21 cellular contexts compared by ENCODE assay signal in the genomic region with DNA sequence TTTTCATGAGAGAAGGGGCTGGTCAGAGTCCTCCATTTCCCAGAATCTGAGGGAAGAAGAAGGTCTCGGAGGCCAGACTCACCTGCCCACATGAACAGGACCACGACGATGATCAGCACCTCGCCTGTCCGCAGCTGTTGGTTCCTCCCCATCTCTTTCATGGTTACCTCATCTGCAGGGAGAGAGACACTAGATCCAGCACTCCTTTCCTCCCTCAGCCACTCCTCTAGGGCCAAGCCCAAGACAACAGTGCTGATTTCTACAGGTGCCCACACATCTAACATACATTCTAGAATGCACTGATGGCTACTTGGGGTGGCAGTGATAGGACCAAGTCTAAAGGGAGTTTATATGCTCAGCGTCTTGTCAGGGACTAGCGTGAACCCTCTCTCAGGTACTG. TPM values are rescaled to one million over a fixed set of nuclear protein-coding genes. Genes with fewer than 3 reads are reported as not detected.
DNase-seq lines count a peak whose midpoint lies in the region; ATAC-seq and TF ChIP-seq lines count a peak whose summit lies in the region.
"Had no signal": no experiment of that assay in that cellular context is flagged by ENCODE, and none has a peak within 500 bp of the region (broad histone marks: within the 10 kb centered on the region; RNA-seq: fewer than 3 reads in every experiment).

No MANE protein-coding gene starts in this region.

- H3K9ac ChIP-seq in trophoblast cell (ENCODE audit: low read length), result no peak overlapping the region
- H3K9ac ChIP-seq: BLaER1 treated with 17β-estradiol and CSF1 and Interleukin-3, amounts not matched to agents 10 nM and 100 nM; GM23248 had no signal

- H4K8ac ChIP-seq in trophoblast cell (ENCODE audit: low read depth, low read length), result no peak overlapping the region

- no peak overlapping the region for H3K23ac ChIP-seq in trophoblast cell (ENCODE audit: low read length)

- H4K20me1 ChIP-seq in osteoblast (ENCODE audit: insufficient read depth, low read length), result no peaks in the 10 kb centered on the region

- H3K4me3 Mint-ChIP-seq in activated CD8-positive, alpha-beta memory T cell treated with anti-CD3 and anti-CD28 coated beads, Interleukin-2, amount 10 ng/mL, durations not matched to agents 7 days and 5 days, result no peak overlapping the region
- peak overlapping the region in 2 of 3 experiments; percentile 53 to 96 for H3K4me3 Mint-ChIP-seq in nephron
- H3K4me3 Mint-ChIP-seq: CD14-positive monocyte; CD4-positive, alpha-beta T cell had no signal

- H2BK5ac ChIP-seq in trophoblast cell (ENCODE audit: low read depth, low read length, poor library complexity), result no peak overlapping the region

- H3K27me3 ChIP-seq in osteoblast (ENCODE audit: insufficient read depth, low read length) (peaks cover 20% of the 10 kb centered on the region), trophoblast cell (ENCODE audit: insufficient read depth, low read length) (peaks cover 21% of the 10 kb centered on the region)
- H3K27me3 ChIP-seq in effector memory CD4-positive, alpha-beta T cell (replicated peaks; ENCODE audit: control insufficient read depth, insufficient read depth, low read length, poor library complexity, severe bottlenecking), result peaks cover 17% of the 10 kb centered on the region
- H3K27me3 ChIP-seq: BE2C had no signal

- ATAC-seq in activated CD8-positive, alpha-beta memory T cell treated with anti-CD3 and anti-CD28 coated beads, Interleukin-2, amount 10 ng/mL, durations not matched to agents 7 days and 5 days, result no peak
- ATAC-seq: GM12878 had no signal

- H3K4ac ChIP-seq in trophoblast cell (ENCODE audit: low read depth, low read length), result no peak overlapping the region

- peaks cover 28% of the 10 kb centered on the region for H3K27me3 Mint-ChIP-seq in activated CD8-positive, alpha-beta memory T cell treated with anti-CD3 and anti-CD28 coated beads, Interleukin-2, amount 10 ng/mL, durations not matched to agents 7 days and 5 days
- peaks cover 17% of the 10 kb centered on the region for H3K27me3 Mint-ChIP-seq in nephron (ENCODE audit: low read depth)

- peaks cover 6% of the 10 kb centered on the region for H3K4me1 ChIP-seq in osteoblast (ENCODE audit: insufficient read depth, low read length)
- peaks cover 6% of the 10 kb centered on the region for H3K4me1 ChIP-seq in effector memory CD4-positive, alpha-beta T cell (ENCODE audit: control insufficient read depth, insufficient read depth, low read length, poor library complexity, severe bottlenecking)
- peaks cover 6% of the 10 kb centered on the region in 2 experiments for H3K4me1 ChIP-seq in trophoblast cell (ENCODE audit: control insufficient read depth in 1 of 2, insufficient read depth in 2 of 2, low read length in 2 of 2)
- H3K4me1 ChIP-seq: BE2C, Caco-2 had no signal

- H3K9me3 ChIP-seq in osteoblast (ENCODE audit: low read depth, low read length) (no peaks in the 10 kb centered on the region), trophoblast cell (ENCODE audit: insufficient read depth, low read depth, low read length) (peaks cover 4% of the 10 kb centered on the region)
- H3K9me3 ChIP-seq in effector memory CD4-positive, alpha-beta T cell (ENCODE audit: control insufficient read depth, low read length), result no peaks in the 10 kb centered on the region
- H3K9me3 ChIP-seq: BE2C; BLaER1 treated with 17β-estradiol and CSF1 and Interleukin-3, amounts not matched to agents 10 nM and 100 nM; Caco-2 had no signal

- H2AFZ ChIP-seq in osteoblast (ENCODE audit: low read length) (no peak overlapping the region), trophoblast cell (ENCODE audit: insufficient read depth, low read length, poor library complexity) (no peak overlapping the region)
- H2AFZ ChIP-seq: GM23248 had no signal

- peak; percentile 26 for DNase-seq in activated CD8-positive, alpha-beta memory T cell treated with anti-CD3 and anti-CD28 coated beads for 24 hours
- no peak for DNase-seq in activated CD8-positive, alpha-beta memory T cell treated with anti-CD3 and anti-CD28 coated beads, Interleukin-2, amount 10 ng/mL, durations not matched to agents 7 days and 5 days
- peak; percentile 53 for DNase-seq in osteoblast (ENCODE audit: insufficient read length, low spot score, missing footprints)
- DNase-seq in effector memory CD4-positive, alpha-beta T cell, result no peak
- no peak for DNase-seq in NK-92 (lab: John Stamatoyannopoulos, UW; ENCODE audit: unreplicated experiment)
- no peak for DNase-seq in trophoblast cell
- no peak for DNase-seq in midbrain (lab: John Stamatoyannopoulos, UW)
- DNase-seq: AML-193; BE2C; Caco-2; CD4-positive, alpha-beta T cell; DMS153; DND-41; GM23248; H7; HCEC 1CT had no signal

- H3K36me3 ChIP-seq in osteoblast (ENCODE audit: insufficient read depth, low read length) (no peaks in the 10 kb centered on the region), trophoblast cell (ENCODE audit: control insufficient read depth in 1 of 2, insufficient read depth in 2 of 2, low read length in 2 of 2) (peaks cover 0 to 4% of the 10 kb centered on the region in 2 experiments)
- H3K36me3 ChIP-seq in effector memory CD4-positive, alpha-beta T cell (ENCODE audit: control insufficient read depth, insufficient read depth, low read length), result peaks cover 8% of the 10 kb centered on the region
- H3K36me3 ChIP-seq: BE2C had no signal

- H3K79me1 ChIP-seq in trophoblast cell (ENCODE audit: low read length), result peaks cover 5% of the 10 kb centered on the region

- H3K4me2 ChIP-seq in osteoblast (ENCODE audit: insufficient read depth, low read length) (no peak overlapping the region), trophoblast cell (ENCODE audit: low read length) (no peak overlapping the region)
- H3K4me2 ChIP-seq: BLaER1 treated with 17β-estradiol and CSF1 and Interleukin-3, amounts not matched to agents 10 nM and 100 nM had no signal

- H3K79me2 ChIP-seq in osteoblast (ENCODE audit: insufficient read depth, low read length) (no peaks in the 10 kb centered on the region), trophoblast cell (ENCODE audit: control insufficient read depth, insufficient read depth, low read length, poor library complexity) (no peaks in the 10 kb centered on the region)

- H3K27ac Mint-ChIP-seq in activated CD8-positive, alpha-beta memory T cell treated with anti-CD3 and anti-CD28 coated beads, Interleukin-2, amount 10 ng/mL, durations not matched to agents 7 days and 5 days, result no peak overlapping the region
- H3K27ac Mint-ChIP-seq in nephron, result peak overlapping the region in 1 of 3 experiments; percentile 57
- H3K27ac Mint-ChIP-seq: CD14-positive monocyte; CD4-positive, alpha-beta T cell had no signal

- no peak overlapping the region for H4K12ac ChIP-seq in trophoblast cell (ENCODE audit: low read depth, low read length)

- no peak overlapping the region for H2BK12ac ChIP-seq in trophoblast cell (ENCODE audit: low read length)

- H3K27ac ChIP-seq in osteoblast (ENCODE audit: low read depth, low read length) (no peak overlapping the region), trophoblast cell (ENCODE audit: low read depth, low read length) (no peak overlapping the region)
- no peak overlapping the region for H3K27ac ChIP-seq in effector memory CD4-positive, alpha-beta T cell (ENCODE audit: insufficient read depth, low read length, poor library complexity, severe bottlenecking)
- H3K27ac ChIP-seq: 22Rv1; BLaER1 treated with 17β-estradiol and CSF1 and Interleukin-3, amounts not matched to agents 10 nM and 100 nM; GM23248 had no signal

- no peak overlapping the region for H3K18ac ChIP-seq in trophoblast cell (ENCODE audit: low read length)

- CTCF ChIA-PET in activated CD8-positive, alpha-beta memory T cell treated with anti-CD3 and anti-CD28 coated beads, Interleukin-2, amount 10 ng/mL, durations not matched to agents 7 days and 5 days (lab: Charles Lee), result interaction anchor here (0.6 to 1.4 kb wide), 2 partner anchors 156 to 263 kb away, joined by 3 read pairs; no protein-coding TSS in a partner anchor

- H4K91ac ChIP-seq in trophoblast cell (ENCODE audit: low read depth, low read length), result no peak overlapping the region

- WGBS in trophoblast cell (ENCODE audit: extremely low coverage, insufficient coverage, insufficient read length), result no CpG with 5 or more reads among the region's 7 CpGs

- H2AK5ac ChIP-seq in trophoblast cell (ENCODE audit: low read length), result no peak overlapping the region

- peaks cover 10% of the 10 kb centered on the region for H3K4me1 Mint-ChIP-seq in activated CD8-positive, alpha-beta memory T cell treated with anti-CD3 and anti-CD28 coated beads, Interleukin-2, amount 10 ng/mL, durations not matched to agents 7 days and 5 days
- peaks cover 72% of the 10 kb centered on the region for H3K4me1 Mint-ChIP-seq in nephron

- TF ChIP-seq CTCF in nephron (IDR thresholded peaks at IDR 0.05; ENCODE audit: unreplicated experiment in 3 of 3) (no peak), osteoblast (IDR thresholded peaks at IDR 0.05; ENCODE audit: extremely low read depth, low read depth, low read length) (no peak)

- no peak overlapping the region for H2BK120ac ChIP-seq in trophoblast cell (ENCODE audit: insufficient read depth, low read length, poor library complexity)

- H3K9me3 Mint-ChIP-seq in activated CD8-positive, alpha-beta memory T cell treated with anti-CD3 and anti-CD28 coated beads, Interleukin-2, amount 10 ng/mL, durations not matched to agents 7 days and 5 days (ENCODE audit: low read depth), result no peaks in the 10 kb centered on the region
- no peaks in the 10 kb centered on the region for H3K9me3 Mint-ChIP-seq in nephron
- H3K9me3 Mint-ChIP-seq: CD4-positive, alpha-beta T cell had no signal

- no peak overlapping the region for H3K4me3 ChIP-seq in osteoblast (ENCODE audit: insufficient read depth, low read length)
- no peak overlapping the region for H3K4me3 ChIP-seq in effector memory CD4-positive, alpha-beta T cell (ENCODE audit: insufficient read depth, low read depth, low read length, poor library complexity, severe bottlenecking)
- no peak overlapping the region for H3K4me3 ChIP-seq in trophoblast cell (ENCODE audit: low read depth, low read length)
- H3K4me3 ChIP-seq: BLaER1 treated with 17β-estradiol and CSF1 and Interleukin-3, amounts not matched to agents 10 nM and 100 nM; GM12878; GM23248 had no signal

- no peak overlapping the region for H3K14ac ChIP-seq in trophoblast cell (ENCODE audit: low read length)

- peaks cover 7% of the 10 kb centered on the region for H3K36me3 Mint-ChIP-seq in activated CD8-positive, alpha-beta memory T cell treated with anti-CD3 and anti-CD28 coated beads, Interleukin-2, amount 10 ng/mL, durations not matched to agents 7 days and 5 days
- H3K36me3 Mint-ChIP-seq in nephron (ENCODE audit: low read depth), result peaks cover 48% of the 10 kb centered on the region

RNA-seq across cellular contexts. Expression of a gene that starts 3.0 kb away (rescaled TPM):
- not detected for total RNA-seq in activated CD8-positive, alpha-beta memory T cell treated with anti-CD3 and anti-CD28 coated beads, Interleukin-2, amount 10 ng/mL, durations not matched to agents 7 days and 5 days
- 0.36 TPM in 1 of 2 replicates, not detected in the other for total RNA-seq in osteoblast
- 1.1 and 1.3 TPM in 2 replicates for polyA plus RNA-seq in trophoblast cell (2013)
- total RNA-seq: CD4-positive, alpha-beta T cell; GM12878; GM23248 had no signal
- polyA plus RNA-seq: CD14-positive monocyte had no signal

RNA-seq across cellular contexts. Expression of a gene that starts 18.6 kb away (rescaled TPM):
- total RNA-seq in activated CD8-positive, alpha-beta memory T cell treated with anti-CD3 and anti-CD28 coated beads, Interleukin-2, amount 10 ng/mL, durations not matched to agents 7 days and 5 days, result under 1 TPM in 1 of 2 experiments, not detected in 1; 0.35 TPM
- not detected in 2 replicates for total RNA-seq in osteoblast
- polyA plus RNA-seq in trophoblast cell (2013), result 0.83 and 1.4 TPM in 2 replicates
- total RNA-seq: Caco-2; CD4-positive, alpha-beta T cell; GM12878; GM23248 had no signal
- polyA plus RNA-seq: CD14-positive monocyte, GM23248 had no signal

RNA-seq across cellular contexts. Expression of a gene that starts 33.5 kb away (rescaled TPM):
- not detected for total RNA-seq in activated CD8-positive, alpha-beta memory T cell treated with anti-CD3 and anti-CD28 coated beads, Interleukin-2, amount 10 ng/mL, durations not matched to agents 7 days and 5 days
- total RNA-seq in osteoblast, result 16.5 and 22.4 TPM in 2 replicates
- 172 and 195 TPM in 2 replicates for polyA plus RNA-seq in trophoblast cell (2013)
- total RNA-seq: CD4-positive, alpha-beta T cell had no signal
- polyA plus RNA-seq: CD14-positive monocyte had no signal

RNA-seq across cellular contexts. Expression of a gene that starts 50.2 kb away (rescaled TPM):
- total RNA-seq in activated CD8-positive, alpha-beta memory T cell treated with anti-CD3 and anti-CD28 coated beads, Interleukin-2, amount 10 ng/mL, durations not matched to agents 7 days and 5 days, result 100 to 1,000 TPM in 1 of 2 experiments, 10 to 100 TPM in 1; 85.3 to 102 TPM
- 42.0 and 57.2 TPM in 2 replicates for total RNA-seq in osteoblast
- polyA plus RNA-seq in trophoblast cell (2013), result 12.7 and 13.0 TPM in 2 replicates

RNA-seq across cellular contexts. Expression of a gene that starts 50.5 kb away (rescaled TPM):
- total RNA-seq in activated CD8-positive, alpha-beta memory T cell treated with anti-CD3 and anti-CD28 coated beads, Interleukin-2, amount 10 ng/mL, durations not matched to agents 7 days and 5 days, result 100 to 1,000 TPM; 192 to 238 TPM
- total RNA-seq in osteoblast, result 183 and 199 TPM in 2 replicates
- 86.3 and 88.7 TPM in 2 replicates for polyA plus RNA-seq in trophoblast cell (2013)

Comparison
In these comparisons a context has a peak if more than half of its experiments do, and no peak if none do; other contexts are left out.
1. DNase-seq: peak in activated CD8-positive, alpha-beta memory T cell treated with anti-CD3 and anti-CD28 coated beads for 24 hours (single experiment) and osteoblast (single experiment); none in activated CD8-positive, alpha-beta memory T cell treated with anti-CD3 and anti-CD28 coated beads, Interleukin-2, amount 10 ng/mL, durations not matched to agents 7 days and 5 days (single experiment), effector memory CD4-positive, alpha-beta T cell (0 of 3), NK-92 (single experiment), trophoblast cell (0 of 2) and midbrain (single experiment).
2. RNA of a gene that starts 33.5 kb away (total RNA-seq): 16.5 to 22.4 TPM in osteoblast; not detected in activated CD8-positive, alpha-beta memory T cell treated with anti-CD3 and anti-CD28 coated beads, Interleukin-2, amount 10 ng/mL, durations not matched to agents 7 days and 5 days; every median in the first group is over 10 times any median in the second.